ENCODE assay signal across 8 cellular contexts in the genomic region with DNA sequence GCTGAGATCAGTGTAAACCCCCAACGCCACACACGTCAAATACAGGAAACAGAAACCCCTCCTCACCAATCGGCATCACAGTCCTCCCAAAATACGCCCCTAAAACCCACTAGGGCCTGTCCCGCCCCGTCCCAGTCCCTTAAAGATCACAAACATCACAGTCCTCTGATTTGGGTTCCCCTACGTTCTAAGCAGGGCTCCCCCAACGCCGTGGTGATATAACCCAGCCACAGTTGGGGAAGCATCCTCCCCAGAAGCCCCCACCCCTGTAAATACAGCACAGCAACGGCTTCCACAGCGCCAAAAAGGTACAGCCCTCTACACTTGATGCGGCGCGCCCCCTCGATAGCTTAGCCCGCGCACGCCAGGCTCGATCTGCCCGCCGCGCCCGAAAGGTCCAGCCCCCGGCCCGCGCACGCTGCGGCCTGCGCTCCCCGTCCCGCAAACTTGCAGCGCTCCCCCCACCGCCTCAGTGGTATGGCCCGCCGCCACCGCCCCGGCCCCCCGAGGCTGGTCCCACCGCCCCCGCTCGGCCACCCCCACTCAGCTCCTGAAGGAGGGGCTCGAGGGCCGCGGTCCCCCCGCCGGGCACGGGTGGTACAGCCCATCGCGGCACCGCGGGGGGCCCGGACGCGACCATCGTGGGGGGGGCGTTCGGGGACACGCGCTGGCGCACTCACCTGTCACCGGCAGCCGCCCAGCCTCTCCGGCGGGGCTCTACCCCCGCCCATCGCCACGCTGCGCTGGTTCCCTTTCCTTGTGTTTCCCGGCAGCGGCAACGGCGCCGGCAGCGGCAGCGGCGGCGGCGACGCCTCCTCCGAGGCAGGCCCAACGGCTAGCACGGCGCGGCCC. TPM values are rescaled to one million over a fixed set of nuclear protein-coding genes. Genes with fewer than 3 reads are reported as not detected.
DNase-seq lines count a peak whose midpoint lies in the region; ATAC-seq and TF ChIP-seq lines count a peak whose summit lies in the region.

A gene (minus strand): TSS at position 845 of the 852 bp plus-strand sequence. CDS start 20,078 bp downstream, outside the sequence.

- ATAC-seq in GM21529 (IDR thresholded peaks at IDR 0.05; ENCODE audit: unreplicated experiment), result peak; percentile 22

- H3K4me1 ChIP-seq in iPS-15b (ENCODE audit: control insufficient read depth, insufficient read depth, low read length) (peaks cover 9% of the 10 kb centered on the region), skeletal muscle tissue (ENCODE audit: control insufficient read depth in 3 of 3, insufficient read depth in 3 of 3, low read length in 3 of 3) (peaks cover 47 to 57% (median 52%) of the 10 kb centered on the region in 3 donors)

- H3K9ac ChIP-seq in iPS-15b (ENCODE audit: low read depth, low read length) (peak within 1 kb of the TSS; percentile 98), skeletal muscle tissue (ENCODE audit: low read depth in 1 of 3, low read length in 3 of 3) (peak within 1 kb of the TSS; percentile 83 to 97 (median 96))

- in situ Hi-C loops in astrocyte of the spinal cord (cut with HindIII; ENCODE audit: low sequenced_read_pairs), result no loop called here

- H3K9me3 ChIP-seq in KOPT-K1 (ENCODE audit: insufficient read depth, low read length, poor library complexity, severe bottlenecking), result no peaks in the 10 kb centered on the region
- H3K9me3 ChIP-seq in iPS-15b (ENCODE audit: control insufficient read depth, insufficient read depth, low read length), result no peaks in the 10 kb centered on the region
- no peaks in the 10 kb centered on the region for H3K9me3 ChIP-seq in skeletal muscle tissue (ENCODE audit: control insufficient read depth in 3 of 3, low read length in 3 of 3)

- TF ChIP-seq CTCF in astrocyte of the spinal cord (IDR thresholded peaks at IDR 0.05; ENCODE audit: low read depth, low read length), result no peak

- peak; percentile 41 for DNase-seq in DMS79 treated with DMSO at 0.1 percent for 48 hours (lab: John Stamatoyannopoulos, UW)
- peak; percentile 60 for DNase-seq in T-helper 22 cell (ENCODE audit: low read depth)
- DNase-seq in astrocyte of the spinal cord (ENCODE audit: low read depth, low spot score), result peak; percentile 82
- DNase-seq in AG08395 (ENCODE audit: low spot score), result no peak

- H3K36me3 ChIP-seq in KOPT-K1 (ENCODE audit: insufficient read depth, low read length) (peaks cover 20% of the 10 kb centered on the region), iPS-15b (ENCODE audit: control insufficient read depth, insufficient read depth, low read length) (no peaks in the 10 kb centered on the region), skeletal muscle tissue (ENCODE audit: control insufficient read depth in 3 of 3, insufficient read depth in 3 of 3, low read length in 3 of 3) (peaks cover 0 to 3% (median 3%) of the 10 kb centered on the region in 3 donors)

- peak within 1 kb of the TSS; percentile 96 for H3K27ac ChIP-seq in KOPT-K1 (ENCODE audit: low read depth, low read length, poor library complexity, severe bottlenecking)
- H3K27ac ChIP-seq in skeletal muscle tissue (ENCODE audit: low read depth, low read length), result peak within 1 kb of the TSS; percentile 95

- H3K4me3 ChIP-seq in astrocyte of the spinal cord (ENCODE audit: low read depth, low read length) (peak within 1 kb of the TSS; percentile 84), iPS-15b (ENCODE audit: low read depth, low read length) (peak within 1 kb of the TSS; percentile 96), skeletal muscle tissue (ENCODE audit: low read length in 3 of 3) (peak within 1 kb of the TSS; percentile 86 to 90 (median 90))

- H3K27me3 ChIP-seq in iPS-15b (ENCODE audit: control insufficient read depth, insufficient read depth, low read length), result no peaks in the 10 kb centered on the region
- H3K27me3 ChIP-seq in skeletal muscle tissue (ENCODE audit: control insufficient read depth in 3 of 3, insufficient read depth in 3 of 3, low read length in 3 of 3), result no peaks in the 10 kb centered on the region

RNA-seq across cellular contexts. Expression of the gene that starts here (rescaled TPM):
- 91.3 TPM for total RNA-seq in skeletal muscle tissue
